In the genomic region with DNA sequence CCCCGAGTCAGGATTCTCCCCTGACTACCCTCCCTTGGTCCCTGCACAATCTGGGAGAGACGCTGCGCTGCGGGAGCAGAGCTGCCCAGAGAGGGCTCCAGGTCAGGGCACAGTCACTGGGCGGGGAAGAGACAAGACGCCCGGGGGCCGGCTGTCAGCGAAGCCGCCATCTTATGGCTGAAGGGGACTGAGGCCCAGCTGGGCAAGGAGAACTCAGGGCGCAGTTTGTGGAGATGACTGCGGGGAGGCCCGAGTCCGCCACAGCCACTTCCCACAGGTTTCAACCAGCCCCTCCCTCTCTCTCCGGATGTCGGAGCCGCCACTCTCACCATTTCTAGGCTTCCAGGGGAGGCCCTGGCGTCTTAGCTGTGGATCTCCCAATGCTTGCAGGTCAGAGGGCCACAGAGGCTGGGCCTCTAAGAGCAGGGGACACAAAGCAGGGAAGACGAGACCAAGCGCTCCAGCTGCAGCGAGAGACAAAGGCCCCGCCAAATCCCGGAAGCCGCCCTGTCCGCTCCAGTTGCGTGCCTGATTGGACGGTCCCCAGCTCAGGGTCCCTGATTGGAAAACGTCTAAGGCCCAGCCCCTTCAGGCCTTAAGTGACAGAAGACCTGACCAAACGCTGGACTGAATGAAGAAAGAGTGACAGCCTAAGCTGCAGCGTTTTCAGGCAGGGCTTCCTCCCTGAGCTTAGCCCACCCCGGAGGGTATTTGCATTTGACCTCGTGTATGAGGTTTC, we compare ENCODE assay signal across 1 cellular context.
TF ChIP-seq lines count a peak whose summit lies in the region.

TSS of gene ZNF724 (minus strand) at position 484 of the 739 bp plus-strand sequence. CDS start at position 332, 152 bp downstream.

TF ChIP-seq in GM23338, 12 proteins besides CTCF, POLR2A, EP300 and RAD21 (continued from another document):
- TF ChIP-seq CREB1 (CRISPR knock-in tag; IDR thresholded peaks at IDR 0.05; ENCODE audit: low read depth) (peak; percentile 71), EZH2phosphoT487 (IDR thresholded peaks at IDR 0.05; ENCODE audit: unreplicated experiment) (no peak), POLR2AphosphoS5 (IDR thresholded peaks at IDR 0.05; ENCODE audit: low read depth) (peak; percentile 84), NANOG (IDR thresholded peaks at IDR 0.05; ENCODE audit: borderline replicate concordance) (no peak), ZNF331 (CRISPR knock-in tag; IDR thresholded peaks at IDR 0.05; ENCODE audit: low read depth) (no peak), REST (IDR thresholded peaks at IDR 0.05; ENCODE audit: unreplicated experiment) (no peak)
- TF ChIP-seq, protein P1, sequence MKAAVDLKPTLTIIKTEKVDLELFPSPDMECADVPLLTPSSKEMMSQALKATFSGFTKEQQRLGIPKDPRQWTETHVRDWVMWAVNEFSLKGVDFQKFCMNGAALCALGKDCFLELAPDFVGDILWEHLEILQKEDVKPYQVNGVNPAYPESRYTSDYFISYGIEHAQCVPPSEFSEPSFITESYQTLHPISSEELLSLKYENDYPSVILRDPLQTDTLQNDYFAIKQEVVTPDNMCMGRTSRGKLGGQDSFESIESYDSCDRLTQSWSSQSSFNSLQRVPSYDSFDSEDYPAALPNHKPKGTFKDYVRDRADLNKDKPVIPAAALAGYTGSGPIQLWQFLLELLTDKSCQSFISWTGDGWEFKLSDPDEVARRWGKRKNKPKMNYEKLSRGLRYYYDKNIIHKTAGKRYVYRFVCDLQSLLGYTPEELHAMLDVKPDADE (IDR thresholded peaks at IDR 0.05), result no peak
